ENCODE assay signal across 25 cellular contexts in the genomic region with DNA sequence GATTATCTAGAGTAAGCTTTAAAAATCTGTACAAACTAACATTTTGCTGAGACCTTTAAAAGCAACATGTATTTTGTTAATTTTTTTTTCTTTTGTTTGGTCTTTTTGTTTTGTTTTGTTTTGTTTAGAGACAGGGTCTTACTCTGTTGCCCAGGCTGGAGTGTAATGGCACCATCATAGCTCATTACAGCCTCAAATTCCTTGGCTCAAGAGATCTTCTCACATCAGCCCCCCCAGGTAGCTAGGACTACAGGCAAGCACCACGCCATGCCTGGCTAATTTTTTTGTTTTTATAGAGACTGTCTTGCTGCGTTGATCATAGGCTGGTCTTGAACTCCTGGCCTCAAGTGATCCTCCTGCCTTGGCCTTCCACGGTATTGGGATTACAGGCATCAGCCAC.
"Had no signal": no experiment of that assay in that cellular context is flagged by ENCODE, and none has a peak within 500 bp of the region (broad histone marks: within the 10 kb centered on the region; RNA-seq: fewer than 3 reads in every experiment).

No MANE protein-coding gene starts in this region.

- H3K4me1 ChIP-seq: colonic mucosa, esophagus muscularis mucosa, esophagus squamous epithelium, foreskin keratinocyte, gastrocnemius medialis, gastroesophageal sphincter, heart left ventricle, heart right ventricle had no signal

- H3K27me3 Mint-ChIP-seq: dendritic cell treated with granulocyte-macrophage colony-stimulating factor and Interleukin-4, amounts not matched to agents 40 ng/mL and 50 ng/mL, for 4 days; effector memory CD8-positive, alpha-beta T cell had no signal

- DNase-seq: colonic mucosa; cortex of kidney; dermis blood vessel endothelial cell; dorsolateral prefrontal cortex; effector CD4-positive, alpha-beta T cell; effector CD8-positive, alpha-beta T cell; effector memory CD4-positive, alpha-beta T cell; effector memory CD8-positive, alpha-beta T cell; endodermal cell; erythroblast; esophagus squamous epithelium; foreskin fibroblast; foreskin keratinocyte; foreskin melanocyte; gastrocnemius medialis; glutamatergic neuron; head of caudate nucleus; heart left ventricle; heart right ventricle had no signal

- H3K4me3 ChIP-seq: colonic mucosa, coronary artery, dorsolateral prefrontal cortex, esophagus muscularis mucosa, esophagus squamous epithelium, gastrocnemius medialis, gastroesophageal sphincter, heart left ventricle, heart right ventricle had no signal

- H3K27me3 ChIP-seq: colonic mucosa, dorsolateral prefrontal cortex, esophagus muscularis mucosa, esophagus squamous epithelium, foreskin keratinocyte, gastrocnemius medialis, gastroesophageal sphincter, heart left ventricle, heart right ventricle had no signal

- H3K4me3 Mint-ChIP-seq: dendritic cell treated with granulocyte-macrophage colony-stimulating factor and Interleukin-4, amounts not matched to agents 40 ng/mL and 50 ng/mL, for 4 days; effector memory CD8-positive, alpha-beta T cell; endodermal cell had no signal

- H3K27ac Mint-ChIP-seq: dendritic cell treated with granulocyte-macrophage colony-stimulating factor and Interleukin-4, amounts not matched to agents 40 ng/mL and 50 ng/mL, for 4 days; effector memory CD8-positive, alpha-beta T cell; endodermal cell had no signal

- H3K9me3 Mint-ChIP-seq: effector memory CD8-positive, alpha-beta T cell; endodermal cell had no signal

- H3K36me3 ChIP-seq: colonic mucosa, gastrocnemius medialis had no signal

- H3K27ac ChIP-seq: colonic mucosa, coronary artery, dorsolateral prefrontal cortex, epithelial cell of prostate, esophagus muscularis mucosa, esophagus squamous epithelium, foreskin keratinocyte, gastrocnemius medialis, gastroesophageal sphincter, heart left ventricle, heart right ventricle had no signal

- H3K9me3 ChIP-seq: colonic mucosa, esophagus muscularis mucosa, esophagus squamous epithelium, gastrocnemius medialis, gastroesophageal sphincter, heart left ventricle, heart right ventricle had no signal

- ATAC-seq: effector memory CD8-positive, alpha-beta T cell; esophagus mucosa; foreskin keratinocyte; gastrocnemius medialis; gastroesophageal sphincter; heart left ventricle; heart right ventricle had no signal
